3 cellular contexts compared by ENCODE assay signal in the genomic region with DNA sequence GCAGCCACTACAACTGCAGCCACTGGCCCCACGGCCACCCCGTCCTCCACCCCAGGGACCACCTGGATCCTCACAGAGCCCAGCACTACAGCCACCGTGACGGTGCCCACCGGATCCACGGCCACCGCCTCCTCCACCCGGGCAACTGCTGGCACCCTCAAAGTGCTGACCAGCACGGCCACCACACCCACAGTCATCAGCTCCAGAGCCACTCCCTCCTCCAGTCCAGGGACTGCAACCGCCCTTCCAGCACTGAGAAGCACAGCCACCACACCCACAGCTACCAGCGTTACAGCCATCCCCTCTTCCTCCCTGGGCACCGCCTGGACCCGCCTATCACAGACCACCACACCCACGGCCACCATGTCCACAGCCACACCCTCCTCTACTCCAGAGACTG. TPM values are rescaled to one million over a fixed set of nuclear protein-coding genes. Genes with fewer than 3 reads are reported as not detected.
"Had no signal": no experiment of that assay in that cellular context is flagged by ENCODE, and none has a peak within 500 bp of the region (broad histone marks: within the 10 kb centered on the region; RNA-seq: fewer than 3 reads in every experiment).

No MANE protein-coding gene starts in this region.

RNA-seq across cellular contexts. Expression of gene MUC5B, which starts 23.4 kb away (rescaled TPM):
- total RNA-seq: GM23248, H4, IMR-90 had no signal
- polyA plus RNA-seq: GM23248, IMR-90 had no signal
